Comparison of ENCODE assay signal across 18 cellular contexts in genomic region chr3:32841341-32841740, GRCh38. TPM values are rescaled to one million over a fixed set of nuclear protein-coding genes. Genes with fewer than 3 reads are reported as not detected.
DNase-seq lines count a peak whose midpoint lies in the region; TF ChIP-seq lines count a peak whose summit lies in the region.
"Had no signal": no experiment of that assay in that cellular context is flagged by ENCODE, and none has a peak within 500 bp of the region (broad histone marks: within the 10 kb centered on the region; RNA-seq: fewer than 3 reads in every experiment).

No MANE protein-coding gene starts in this region.

- H3K9ac ChIP-seq in Loucy (ENCODE audit: low read depth, low read length, poor library complexity, severe bottlenecking) (peak overlapping the region; percentile 55), MM.1S (ENCODE audit: low read length) (no peak overlapping the region)

- BruUV-seq in Caco-2 (replicated peaks; lab: Mats Ljungman, UMichigan), result no TSS peak

- no peaks in the 10 kb centered on the region for H3K9me3 ChIP-seq in Caco-2
- H3K9me3 ChIP-seq in Loucy (ENCODE audit: insufficient read depth, low read depth, low read length), result no peaks in the 10 kb centered on the region
- no peaks in the 10 kb centered on the region for H3K9me3 ChIP-seq in hepatocyte (ENCODE audit: low read depth)
- H3K9me3 ChIP-seq in CD4-positive, alpha-beta memory T cell (ENCODE audit: control insufficient read depth in 1 of 2, low read length in 2 of 2), result no peaks in the 10 kb centered on the region
- no peaks in the 10 kb centered on the region for H3K9me3 ChIP-seq in MM.1S (replicated peaks; ENCODE audit: insufficient read depth, low read length)
- no peaks in the 10 kb centered on the region for H3K9me3 ChIP-seq in tibial nerve
- H3K9me3 ChIP-seq: HAP-1 had no signal

- WGBS in hepatocyte (ENCODE audit: low lambda C conversion rate, missing lambda C conversion rate), result 61% methylated on average over 10 of the region's 12 CpGs
- 72 to 80% methylated on average over 11 to 12 of the region's 12 CpGs for WGBS in tibial nerve, 2 donors

- peaks cover 22% of the 10 kb centered on the region for H3K36me3 Mint-ChIP-seq in Caco-2 (ENCODE audit: insufficient read depth, unreplicated experiment)
- no peaks in the 10 kb centered on the region for H3K36me3 Mint-ChIP-seq in nephron (ENCODE audit: low read depth)
- no peaks in the 10 kb centered on the region for H3K36me3 Mint-ChIP-seq in CD4-positive, alpha-beta memory T cell

- TF ChIP-seq EP300 in tibial nerve (IDR thresholded peaks at IDR 0.05), result no peak

- H3K4me3 ChIP-seq in Caco-2 (ENCODE audit: low read depth, low read length), result no peak overlapping the region
- peak overlapping the region; percentile 56 for H3K4me3 ChIP-seq in Loucy (ENCODE audit: low read length, poor library complexity, severe bottlenecking)
- H3K4me3 ChIP-seq in hepatocyte, result no peak overlapping the region
- no peak overlapping the region for H3K4me3 ChIP-seq in CD4-positive, alpha-beta memory T cell (ENCODE audit: low read length in 2 of 2)
- no peak overlapping the region for H3K4me3 ChIP-seq in MM.1S (ENCODE audit: low read length)
- H3K4me3 ChIP-seq in tibial nerve, result no peak overlapping the region
- H3K4me3 ChIP-seq: HAP-1 had no signal

- no peak for TF ChIP-seq POLR2A in tibial nerve (IDR thresholded peaks at IDR 0.05)

- H3K36me3 ChIP-seq in Caco-2 (ENCODE audit: control insufficient read depth, insufficient read depth, low read length) (no peaks in the 10 kb centered on the region), Loucy (ENCODE audit: insufficient read depth, low read length) (no peaks in the 10 kb centered on the region), hepatocyte (replicated peaks; ENCODE audit: insufficient read depth, low read depth) (no peaks in the 10 kb centered on the region), MM.1S (replicated peaks; ENCODE audit: insufficient read depth, low read length) (no peaks in the 10 kb centered on the region), tibial nerve (no peaks in the 10 kb centered on the region)
- H3K36me3 ChIP-seq in CD4-positive, alpha-beta memory T cell (ENCODE audit: insufficient read depth, low read length), result no peaks in the 10 kb centered on the region
- H3K36me3 ChIP-seq: HAP-1 had no signal

- DNase-seq in Caco-2 (no peak), hepatocyte (ENCODE audit: low spot score) (no peak), MM.1S (no peak), tibial nerve (ENCODE audit: low spot score in 2 of 2) (no peak)
- DNase-seq in CD4-positive, alpha-beta memory T cell, result no peak
- DNase-seq in activated CD4-positive, CD25-positive, alpha-beta regulatory T cell treated with anti-CD3 and anti-CD28 coated beads, Interleukin-2, amount 50 U/mL, for 72 hours, result no peak
- DNase-seq: C1 segment of cervical spinal cord, COR-L47, NCI-H1092 treated with DMSO at 0.1 percent for 48 hours, NCI-H1694, NCI-H2107, NCI-H446, NCI-H748 treated with DMSO at 0.1 percent for 48 hours, SHP77 treated with DMSO at 0.1 percent for 48 hours had no signal

- H3K4me3 Mint-ChIP-seq in Caco-2 (ENCODE audit: unreplicated experiment) (no peak overlapping the region), nephron (no peak overlapping the region)
- no peak overlapping the region for H3K4me3 Mint-ChIP-seq in CD4-positive, alpha-beta memory T cell

- H3K4me1 ChIP-seq in Caco-2 (peaks cover 83% of the 10 kb centered on the region), Loucy (ENCODE audit: insufficient read depth, low read length, poor library complexity, severe bottlenecking) (peaks cover 81% of the 10 kb centered on the region), hepatocyte (ENCODE audit: insufficient read depth) (peaks cover 64% of the 10 kb centered on the region), MM.1S (ENCODE audit: low read length) (peaks cover 16% of the 10 kb centered on the region), tibial nerve (no peaks in the 10 kb centered on the region)
- H3K4me1 ChIP-seq in CD4-positive, alpha-beta memory T cell (ENCODE audit: insufficient read depth, low read length), result peaks cover 6% of the 10 kb centered on the region

- intact Hi-C loops in Caco-2 (cut with micrococcal nuclease; ENCODE audit: unreplicated experiment), result loop anchor here (10.0 kb wide), 1 partner anchor 93 kb away; no protein-coding TSS in a partner anchor
- intact Hi-C loops in CD4-positive, alpha-beta memory T cell (cut with micrococcal nuclease), result no loop called here

- POLR2A ChIA-PET in Caco-2 (lab: Charles Lee), result no interaction called here
- POLR2A ChIA-PET in CD4-positive, alpha-beta memory T cell (lab: Charles Lee; ENCODE audit: partially characterized antibody), result no interaction called here

- no peaks in the 10 kb centered on the region for H3K9me3 Mint-ChIP-seq in Caco-2 (ENCODE audit: unreplicated experiment)
- no peaks in the 10 kb centered on the region for H3K9me3 Mint-ChIP-seq in nephron
- peaks cover 0 to 2% (median 0%) of the 10 kb centered on the region in 8 donors for H3K9me3 Mint-ChIP-seq in CD4-positive, alpha-beta memory T cell

- H3K9me2 ChIP-seq in Loucy (replicated peaks; ENCODE audit: low read depth, low read length) (no peaks in the 10 kb centered on the region), hepatocyte (replicated peaks; ENCODE audit: insufficient read depth) (no peaks in the 10 kb centered on the region), MM.1S (replicated peaks; ENCODE audit: insufficient read depth, low read length) (no peaks in the 10 kb centered on the region)

- H2AFZ ChIP-seq in Loucy (ENCODE audit: low read length) (no peak overlapping the region), hepatocyte (no peak overlapping the region), MM.1S (ENCODE audit: low read length) (no peak overlapping the region)

- H3F3A ChIP-seq in Loucy (ENCODE audit: low read depth), result peaks cover 7% of the 10 kb centered on the region
- H3F3A ChIP-seq in MM.1S (ENCODE audit: insufficient read depth, low read length), result no peaks in the 10 kb centered on the region; the same call in 1 of the 2 replicates

- peak overlapping the region; percentile 90 for H3K27ac ChIP-seq in hepatocyte
- H3K27ac ChIP-seq in CD4-positive, alpha-beta memory T cell (ENCODE audit: low read depth, low read length), result no peak overlapping the region
- H3K27ac ChIP-seq in MM.1S (ENCODE audit: low read length), result no peak overlapping the region
- H3K27ac ChIP-seq in tibial nerve, result no peak overlapping the region

- no peaks in the 10 kb centered on the region for H4K20me1 ChIP-seq in Loucy (ENCODE audit: insufficient read depth, low read length, poor library complexity, severe bottlenecking)
- H4K20me1 ChIP-seq in hepatocyte (ENCODE audit: insufficient read depth, poor library complexity, severe bottlenecking), result no peaks in the 10 kb centered on the region
- no peaks in the 10 kb centered on the region for H4K20me1 ChIP-seq in MM.1S (ENCODE audit: insufficient read depth, low read length)

- peak overlapping the region; percentile 84 for H3K4me2 ChIP-seq in Loucy (ENCODE audit: low read depth, low read length, poor library complexity, severe bottlenecking)
- H3K4me2 ChIP-seq in hepatocyte, result peak overlapping the region; percentile 70
- no peak overlapping the region for H3K4me2 ChIP-seq in MM.1S (ENCODE audit: low read depth, low read length)

- H3K27me3 ChIP-seq in Caco-2 (replicated peaks; ENCODE audit: control insufficient read depth, insufficient read depth, low read length) (no peaks in the 10 kb centered on the region), Loucy (ENCODE audit: insufficient read depth, low read length, poor library complexity, severe bottlenecking) (no peaks in the 10 kb centered on the region), hepatocyte (no peaks in the 10 kb centered on the region), MM.1S (replicated peaks; ENCODE audit: insufficient read depth, low read length) (no peaks in the 10 kb centered on the region), tibial nerve (no peaks in the 10 kb centered on the region)
- no peaks in the 10 kb centered on the region for H3K27me3 ChIP-seq in CD4-positive, alpha-beta memory T cell (ENCODE audit: insufficient read depth, low read length)

- CTCF ChIA-PET in Caco-2 (lab: Charles Lee), result no interaction called here
- CTCF ChIA-PET in CD4-positive, alpha-beta memory T cell (lab: Charles Lee; ENCODE audit: partially characterized antibody), result no interaction called here

- no peaks in the 10 kb centered on the region for H3K27me3 Mint-ChIP-seq in Caco-2 (ENCODE audit: insufficient read depth, unreplicated experiment)
- peaks cover 39% of the 10 kb centered on the region for H3K27me3 Mint-ChIP-seq in nephron (ENCODE audit: low read depth)
- peaks cover 2% of the 10 kb centered on the region in 2 donors for H3K27me3 Mint-ChIP-seq in CD4-positive, alpha-beta memory T cell

- TF ChIP-seq CTCF in Caco-2 (IDR thresholded peaks at IDR 0.05; ENCODE audit: insufficient read depth in 1 of 2, low read depth in 1 of 2, low read length in 1 of 2, severe bottlenecking in 1 of 2, unreplicated experiment in 1 of 2) (no peak), Loucy (conservative IDR thresholded peaks at IDR 0.05; ENCODE audit: low read length) (no peak), hepatocyte (IDR thresholded peaks at IDR 0.05; ENCODE audit: poor library complexity) (no peak), nephron (IDR thresholded peaks at IDR 0.05; ENCODE audit: unreplicated experiment in 3 of 3) (no peak), MM.1S (IDR thresholded peaks at IDR 0.05; ENCODE audit: low read length) (no peak), tibial nerve (IDR thresholded peaks at IDR 0.05) (no peak)

- H3K27ac Mint-ChIP-seq in Caco-2 (ENCODE audit: unreplicated experiment) (peak overlapping the region; percentile 98), nephron (peak overlapping the region; percentile 54 to 96 (median 73))
- H3K27ac Mint-ChIP-seq in CD4-positive, alpha-beta memory T cell, result no peak overlapping the region

- H3K79me2 ChIP-seq in Loucy (ENCODE audit: insufficient read depth, low read length) (peaks cover 94% of the 10 kb centered on the region), hepatocyte (peaks cover 80% of the 10 kb centered on the region), MM.1S (ENCODE audit: low read length) (no peaks in the 10 kb centered on the region)

- H3K4me1 Mint-ChIP-seq in Caco-2 (ENCODE audit: low read depth, unreplicated experiment) (peaks cover 54% of the 10 kb centered on the region), nephron (peaks cover 44% of the 10 kb centered on the region)
- peaks cover 0 to 12% (median 4%) of the 10 kb centered on the region in 4 donors for H3K4me1 Mint-ChIP-seq in CD4-positive, alpha-beta memory T cell

RNA-seq across cellular contexts. Expression of gene TRIM71, which starts 23.5 kb away (rescaled TPM):
- total RNA-seq in Caco-2 (2022) (67.5 and 68.4 TPM in 2 replicates), hepatocyte (11.5 and 14.5 TPM in 2 replicates), tibial nerve (under 1 TPM; under 0.01 to 0.59 (median 0.32) TPM)
- 1.9 and 2.5 TPM in 2 replicates for polyA plus RNA-seq in hepatocyte
- not detected for total RNA-seq in CD4-positive, alpha-beta memory T cell
- not detected for polyA plus RNA-seq in CD4-positive, alpha-beta memory T cell
- total RNA-seq: M059J had no signal

Comparison
In these comparisons a context has a peak if more than half of its experiments do, and no peak if none do; other contexts are left out.
1. H3K27ac Mint-ChIP-seq: peak in Caco-2 (single experiment) and nephron (3 of 3); none in CD4-positive, alpha-beta memory T cell (0 of 7).